8 cellular contexts compared by ENCODE assay signal in the genomic region with DNA sequence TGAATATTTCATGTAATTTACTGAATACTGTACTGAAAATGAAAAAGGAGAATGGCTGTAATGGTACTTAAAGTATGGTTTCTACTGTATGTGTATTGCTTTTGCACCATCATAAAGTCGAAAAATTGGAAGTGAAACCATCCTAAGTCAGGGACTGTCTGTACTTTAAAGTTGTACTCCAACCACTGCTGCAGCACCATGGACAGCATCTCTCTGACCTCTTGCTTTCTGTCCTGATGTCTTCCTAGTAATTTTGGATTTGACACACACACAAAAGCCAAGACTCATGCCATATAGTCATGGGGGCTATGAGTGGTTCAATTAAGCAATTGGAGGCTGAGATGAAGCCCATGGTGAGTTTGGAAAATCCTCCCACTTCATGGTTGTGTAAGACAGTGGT.
A peak's percentile ranks its signal among the peaks of the same experiment; 100 is the strongest.
DNase-seq lines count a peak whose midpoint lies in the region; ATAC-seq and TF ChIP-seq lines count a peak whose summit lies in the region.

No MANE protein-coding gene starts in this region.

- TF ChIP-seq POLR2A in GM18505 (IDR thresholded peaks at IDR 0.05; ENCODE audit: borderline replicate concordance, extremely low read depth, insufficient read depth, insufficient read length): no peak

- in situ Hi-C loops in astrocyte of the cerebellum (cut with HindIII; ENCODE audit: low sequenced_read_pairs): no loop called here

- no peak for TF ChIP-seq EP300 in Ishikawa (IDR thresholded peaks at IDR 0.05; ENCODE audit: borderline replicate concordance)

- no peaks in the 10 kb centered on the region for H3K9me3 ChIP-seq in H9 (ENCODE audit: control insufficient read depth, low read depth, low read length)

- H2BK15ac ChIP-seq in mesendoderm (replicated peaks; ENCODE audit: low read depth) (no peak overlapping the region), H9 (ENCODE audit: low read depth, low read length) (no peak overlapping the region)

- TF ChIP-seq CTCF in astrocyte of the cerebellum (IDR thresholded peaks at IDR 0.05; ENCODE audit: low read depth, low read length, missing control alignments): no peak
- no peak for TF ChIP-seq CTCF in H9 (conservative IDR thresholded peaks at IDR 0.05)

- no peak overlapping the region for H4K91ac ChIP-seq in H9 (ENCODE audit: insufficient read length, low read depth, low read length)

- no peak overlapping the region for H3K9ac ChIP-seq in mesendoderm (ENCODE audit: low read length)
- H3K9ac ChIP-seq in H9 (ENCODE audit: extremely low read depth, insufficient read length, low read length): no peak overlapping the region

- no peaks in the 10 kb centered on the region for H3K23me2 ChIP-seq in H9 (ENCODE audit: insufficient read length, low read depth, low read length, poor library complexity, severe bottlenecking)

- H4K5ac ChIP-seq in mesendoderm (ENCODE audit: low read length) (no peak overlapping the region), H9 (ENCODE audit: insufficient read length, low read depth, low read length) (no peak overlapping the region)

- no peak overlapping the region for H3K27ac ChIP-seq in mesendoderm (ENCODE audit: low read depth, low read length)
- no peak overlapping the region for H3K27ac ChIP-seq in H9 (ENCODE audit: insufficient read length, low read depth, low read length)

- H2BK5ac ChIP-seq in mesendoderm (ENCODE audit: low read length) (no peak overlapping the region), H9 (ENCODE audit: insufficient read length, low read length) (no peak overlapping the region)

- no peak overlapping the region for H3K27ac Mint-ChIP-seq in H9

- H3K18ac ChIP-seq in mesendoderm (ENCODE audit: low read length): no peak overlapping the region
- H3K18ac ChIP-seq in H9 (ENCODE audit: insufficient read length, low read depth, low read length): no peak overlapping the region

- DNase-seq in astrocyte of the cerebellum (ENCODE audit: low read depth) (peak; percentile 15), mesendoderm (peak; percentile 48), NCI-H345 treated with DMSO at 0.1 percent for 48 hours (lab: John Stamatoyannopoulos, UW; ENCODE audit: unreplicated experiment) (no peak), H9 (no peak)
- no peak for DNase-seq in stimulated activated CD4-positive, alpha-beta T cell treated with anti-CD3 and anti-CD28 coated beads, Interleukin-4, amount 100 ng/mL, for 4 hours

- H3K4me2 ChIP-seq in mesendoderm (ENCODE audit: low read length) (no peak overlapping the region), H9 (ENCODE audit: insufficient read depth, insufficient read length, low read length) (no peak overlapping the region)

- H3K36me3 Mint-ChIP-seq in H9 (ENCODE audit: insufficient read depth in 1 of 3, low read depth in 3 of 3): peaks cover 0 to 4% (median 0%) of the 10 kb centered on the region in 3 experiments; a peak in 1 of 7 replicates

- H3K56ac ChIP-seq in mesendoderm (ENCODE audit: low read length): no peak overlapping the region
- H3K56ac ChIP-seq in H9 (ENCODE audit: insufficient read length, low read depth, low read length): no peak overlapping the region

- no peaks in the 10 kb centered on the region for H3K27me3 ChIP-seq in mesendoderm (ENCODE audit: insufficient read depth, low read length, poor library complexity)
- H3K27me3 ChIP-seq in H9 (ENCODE audit: insufficient read depth, low read length): no peaks in the 10 kb centered on the region

- no peak overlapping the region for H3K4me3 ChIP-seq in astrocyte of the cerebellum (ENCODE audit: low read depth, low read length)
- H3K4me3 ChIP-seq in mesendoderm (ENCODE audit: low read length): no peak overlapping the region

- no peak overlapping the region for H2BK120ac ChIP-seq in mesendoderm (ENCODE audit: low read depth, low read length)
- no peak overlapping the region for H2BK120ac ChIP-seq in H9 (ENCODE audit: low read depth, low read length, poor library complexity, severe bottlenecking)

- TF ChIP-seq RAD21 in Ishikawa (IDR thresholded peaks at IDR 0.05; ENCODE audit: low read depth): no peak

- H3K27me3 Mint-ChIP-seq in H9 (ENCODE audit: low read depth): no peaks in the 10 kb centered on the region; the same call in 1 of the 2 replicates

- H2AK5ac ChIP-seq in mesendoderm (ENCODE audit: low read length) (no peak overlapping the region), H9 (ENCODE audit: insufficient read length, low read length) (no peak overlapping the region)

- no peak overlapping the region for H3K4me3 Mint-ChIP-seq in H9

- ATAC-seq in GM18505 (IDR thresholded peaks at IDR 0.05; ENCODE audit: unreplicated experiment) (peak; percentile 53), HG02571 (IDR thresholded peaks at IDR 0.05; ENCODE audit: unreplicated experiment) (no peak)

- no peak overlapping the region for H2BK12ac ChIP-seq in H9 (ENCODE audit: insufficient read length, low read depth, low read length)

- no CpG with 5 or more reads among the region's 1 CpG for WGBS in mesendoderm (ENCODE audit: extremely low coverage, insufficient coverage, low lambda C conversion rate)
- WGBS in H9 (ENCODE audit: extremely low coverage, insufficient read length, low lambda C conversion rate): no CpG with 5 or more reads among the region's 1 CpG

- H3K14ac ChIP-seq in H9 (ENCODE audit: insufficient read depth, low read length): no peak overlapping the region

- H3K79me2 ChIP-seq in mesendoderm (ENCODE audit: control insufficient read depth, insufficient read depth, low read length) (no peaks in the 10 kb centered on the region), H9 (ENCODE audit: insufficient read depth, low read length) (no peaks in the 10 kb centered on the region)

- H4K8ac ChIP-seq in mesendoderm (ENCODE audit: low read depth, low read length): no peak overlapping the region
- no peak overlapping the region for H4K8ac ChIP-seq in H9 (replicated peaks; ENCODE audit: insufficient read length, low read depth, low read length)

- no peak overlapping the region for H2AFZ ChIP-seq in H9 (ENCODE audit: low read length)

- peaks cover 1 to 3% of the 10 kb centered on the region in 2 experiments; a peak in 2 of 5 replicates for H3K9me3 Mint-ChIP-seq in H9

- H4K20me1 ChIP-seq in H9 (ENCODE audit: control insufficient read depth, insufficient read depth, insufficient read length): no peaks in the 10 kb centered on the region

- no peaks in the 10 kb centered on the region for H3K4me1 Mint-ChIP-seq in H9

- H2BK20ac ChIP-seq in H9 (ENCODE audit: low read depth, low read length, poor library complexity, severe bottlenecking): no peak overlapping the region

- no peaks in the 10 kb centered on the region for H3K79me1 ChIP-seq in mesendoderm (ENCODE audit: low read length)
- H3K79me1 ChIP-seq in H9 (ENCODE audit: insufficient read depth, low read depth, low read length, poor library complexity, severe bottlenecking): no peaks in the 10 kb centered on the region

- no peak overlapping the region for H3K23ac ChIP-seq in mesendoderm (ENCODE audit: low read length)
- H3K23ac ChIP-seq in H9 (ENCODE audit: insufficient read length, low read depth, low read length): no peak overlapping the region

- no peak overlapping the region for H3T11ph ChIP-seq in H9 (ENCODE audit: low read length)

- H3K4ac ChIP-seq in mesendoderm (ENCODE audit: low read depth, low read length): no peak overlapping the region
- no peak overlapping the region for H3K4ac ChIP-seq in H9 (ENCODE audit: low read depth, low read length)

- no peaks in the 10 kb centered on the region for H3K4me1 ChIP-seq in mesendoderm (ENCODE audit: control insufficient read depth, low read depth, low read length)
- H3K4me1 ChIP-seq in H9 (ENCODE audit: insufficient read depth, low read length): no peaks in the 10 kb centered on the region

- H3K36me3 ChIP-seq in mesendoderm (ENCODE audit: control insufficient read depth, insufficient read depth, low read length): no peaks in the 10 kb centered on the region

TF ChIP-seq in Ishikawa, 13 proteins besides CTCF, POLR2A, EP300 and RAD21:
- TF ChIP-seq TAF1 (IDR thresholded peaks at IDR 0.05; ENCODE audit: low read depth) (no peak), REST (IDR thresholded peaks at IDR 0.05; ENCODE audit: low read depth) (peak; percentile 93)

Comparison
In these comparisons a context has a peak if more than half of its experiments do, and no peak if none do; other contexts are left out.
1. DNase-seq: peak in astrocyte of the cerebellum (single experiment) and mesendoderm (single experiment); none in NCI-H345 treated with DMSO at 0.1 percent for 48 hours (single experiment), stimulated activated CD4-positive, alpha-beta T cell treated with anti-CD3 and anti-CD28 coated beads, Interleukin-4, amount 100 ng/mL, for 4 hours (0 of 2) and H9 (single experiment).